ENCODE assay signal across 23 cellular contexts in genomic region chr10:117997673-117998072, GRCh38. TPM values are rescaled to one million over a fixed set of nuclear protein-coding genes. Genes with fewer than 3 reads are reported as not detected.
DNase-seq lines count a peak whose midpoint lies in the region; ATAC-seq and TF ChIP-seq lines count a peak whose summit lies in the region.
"Had no signal": no experiment of that assay in that cellular context is flagged by ENCODE, and none has a peak within 500 bp of the region (broad histone marks: within the 10 kb centered on the region; RNA-seq: fewer than 3 reads in every experiment).

No MANE protein-coding gene starts in this region.

- H4K91ac ChIP-seq in IMR-90 (ENCODE audit: insufficient read depth, low read depth, low read length) (no peak overlapping the region), mesenchymal stem cell (ENCODE audit: low read length) (no peak overlapping the region), neuronal stem cell (ENCODE audit: low read depth, low read length, poor library complexity) (no peak overlapping the region)

- no peak overlapping the region for H4K8ac ChIP-seq in IMR-90 (ENCODE audit: low read depth in 2 of 2, low read length in 2 of 2)
- no peak overlapping the region for H4K8ac ChIP-seq in mesenchymal stem cell (ENCODE audit: low read length)
- no peak overlapping the region for H4K8ac ChIP-seq in neuronal stem cell (ENCODE audit: low read depth, low read length)

- H3K4me1 ChIP-seq in IMR-90 (ENCODE audit: control insufficient read depth, insufficient read depth, low read length), result no peaks in the 10 kb centered on the region
- H3K4me1 ChIP-seq in mesenchymal stem cell (ENCODE audit: control insufficient read depth, insufficient read depth, low read depth, low read length), result no peaks in the 10 kb centered on the region
- peaks cover 0 to 3% of the 10 kb centered on the region in 2 donors for H3K4me1 ChIP-seq in neuronal stem cell (ENCODE audit: control insufficient read depth in 2 of 2, insufficient read depth in 1 of 2, low read depth in 1 of 2, low read length in 2 of 2)
- H3K4me1 ChIP-seq in stomach, result no peaks in the 10 kb centered on the region
- H3K4me1 ChIP-seq: Caco-2, Peyer's patch had no signal

- H3K9ac ChIP-seq in IMR-90 (ENCODE audit: low read depth, low read length) (no peak overlapping the region), mesenchymal stem cell (ENCODE audit: low read length) (no peak overlapping the region), neuronal stem cell (ENCODE audit: low read depth, low read length, poor library complexity) (no peak overlapping the region)

- dilution Hi-C loops in IMR-90 (cut with HindIII; ENCODE audit: low sequenced_read_pairs, unreplicated experiment), result no loop called here

- no peak overlapping the region for H2AFZ ChIP-seq in IMR-90 (replicated peaks; ENCODE audit: low read length, poor library complexity)
- H2AFZ ChIP-seq in mesenchymal stem cell (ENCODE audit: low read depth, low read length), result no peak overlapping the region
- H2AFZ ChIP-seq in neuronal stem cell (ENCODE audit: low read length), result no peak overlapping the region

- no peaks in the 10 kb centered on the region for H3K27me3 ChIP-seq in IMR-90 (ENCODE audit: control insufficient read depth, insufficient read depth, low read length)
- H3K27me3 ChIP-seq in mesenchymal stem cell (ENCODE audit: control insufficient read depth in 1 of 2, insufficient read depth in 1 of 2, low read length in 2 of 2), result no peaks in the 10 kb centered on the region
- no peaks in the 10 kb centered on the region for H3K27me3 ChIP-seq in neuronal stem cell (ENCODE audit: control insufficient read depth in 3 of 3, insufficient read depth in 3 of 3, low read depth in 1 of 3, low read length in 3 of 3)
- H3K27me3 ChIP-seq in stomach, result no peaks in the 10 kb centered on the region
- H3K27me3 ChIP-seq: Peyer's patch had no signal

- H2BK15ac ChIP-seq in IMR-90 (ENCODE audit: low read depth, low read length) (no peak overlapping the region), mesenchymal stem cell (ENCODE audit: low read depth, poor library complexity, severe bottlenecking) (no peak overlapping the region), neuronal stem cell (ENCODE audit: low read length) (no peak overlapping the region)

- in situ Hi-C loops in IMR-90 (cut with MboI; ENCODE audit: low sequenced_read_pairs) (no loop called here), astrocyte of the spinal cord (cut with HindIII; ENCODE audit: low sequenced_read_pairs) (no loop called here)

- CTCF ChIA-PET in IMR-90 (lab: Yijun Ruan, JAX), result no interaction called here

- H4K20me1 ChIP-seq in IMR-90 (ENCODE audit: insufficient read depth, low read length), result no peaks in the 10 kb centered on the region

- no peak overlapping the region for H2BK20ac ChIP-seq in IMR-90 (ENCODE audit: low read depth, low read length)

- H2BK120ac ChIP-seq in IMR-90 (ENCODE audit: low read depth, low read length) (no peak overlapping the region), mesenchymal stem cell (ENCODE audit: low read depth, low read length) (no peak overlapping the region), neuronal stem cell (ENCODE audit: low read depth, low read length) (no peak overlapping the region)

- ATAC-seq in IMR-90 (ENCODE audit: low read depth), result peak; percentile 66; the same call in 1 of the 2 replicates
- ATAC-seq: CD8-positive, alpha-beta T cell; GM12878; HCT116 had no signal

- no peak overlapping the region for H3K4ac ChIP-seq in IMR-90 (ENCODE audit: low read depth, low read length)
- H3K4ac ChIP-seq in mesenchymal stem cell (ENCODE audit: low read depth in 1 of 2, low read length in 2 of 2), result no peak overlapping the region
- no peak overlapping the region for H3K4ac ChIP-seq in neuronal stem cell (ENCODE audit: low read length)

- no peak overlapping the region for H3K56ac ChIP-seq in IMR-90 (ENCODE audit: extremely low read depth, insufficient read depth, low read length)

- 0 out of 2 replicates have a peak, but pooled peaks cover 3% of the 10 kb centered on the region for H3K36me3 ChIP-seq in IMR-90 (ENCODE audit: control insufficient read depth, insufficient read depth, low read length)
- H3K36me3 ChIP-seq in mesenchymal stem cell (ENCODE audit: control insufficient read depth in 1 of 2, insufficient read depth in 2 of 2, low read depth in 1 of 2, low read length in 2 of 2), result peaks cover 1 to 2% of the 10 kb centered on the region in 2 experiments
- no peaks in the 10 kb centered on the region for H3K36me3 ChIP-seq in neuronal stem cell (replicated peaks in 1 of 2; ENCODE audit: control insufficient read depth in 2 of 2, insufficient read depth in 2 of 2, low read length in 2 of 2)
- peaks cover 0 to 14% (median 9%) of the 10 kb centered on the region in 4 donors for H3K36me3 ChIP-seq in stomach
- H3K36me3 ChIP-seq: Peyer's patch had no signal

- POLR2A ChIA-PET in IMR-90 (lab: Charles Lee; ENCODE audit: unreplicated experiment), result no interaction called here

- H3K23ac ChIP-seq in IMR-90 (ENCODE audit: low read depth, low read length) (no peak overlapping the region), mesenchymal stem cell (ENCODE audit: low read length in 2 of 2) (no peak overlapping the region), neuronal stem cell (ENCODE audit: low read depth, low read length, poor library complexity) (no peak overlapping the region)

- H3K79me1 ChIP-seq in IMR-90 (ENCODE audit: low read depth in 1 of 2, low read length in 2 of 2) (no peaks in the 10 kb centered on the region), mesenchymal stem cell (replicated peaks; ENCODE audit: low read length, poor library complexity, severe bottlenecking) (peaks cover 2% of the 10 kb centered on the region), neuronal stem cell (ENCODE audit: low read depth, low read length) (no peaks in the 10 kb centered on the region)

- H3K9me3 ChIP-seq in IMR-90 (ENCODE audit: control insufficient read depth, insufficient read depth, low read length) (no peaks in the 10 kb centered on the region), mesenchymal stem cell (ENCODE audit: control insufficient read depth, low read length) (no peaks in the 10 kb centered on the region), neuronal stem cell (replicated peaks in 1 of 2; ENCODE audit: control insufficient read depth in 2 of 2, insufficient read depth in 1 of 2, low read depth in 1 of 2, low read length in 2 of 2) (no peaks in the 10 kb centered on the region), stomach (no peaks in the 10 kb centered on the region)
- H3K9me3 ChIP-seq: Caco-2, Peyer's patch had no signal

- H3K4me2 ChIP-seq in IMR-90 (ENCODE audit: low read depth, low read length), result no peak overlapping the region
- H3K4me2 ChIP-seq in mesenchymal stem cell (ENCODE audit: low read length, poor library complexity, severe bottlenecking), result no peak overlapping the region
- no peak overlapping the region for H3K4me2 ChIP-seq in neuronal stem cell (ENCODE audit: insufficient read depth, low read length, poor library complexity, severe bottlenecking)

- H2BK5ac ChIP-seq in IMR-90 (ENCODE audit: low read depth, low read length, poor library complexity, severe bottlenecking) (no peak overlapping the region), mesenchymal stem cell (ENCODE audit: low read depth, low read length, poor library complexity, severe bottlenecking) (no peak overlapping the region), neuronal stem cell (ENCODE audit: low read length) (no peak overlapping the region)

- no peak overlapping the region for H3K14ac ChIP-seq in IMR-90 (replicated peaks; ENCODE audit: low read depth, low read length)
- no peak overlapping the region for H3K14ac ChIP-seq in mesenchymal stem cell (ENCODE audit: low read length in 2 of 2)
- no peak overlapping the region for H3K14ac ChIP-seq in neuronal stem cell (ENCODE audit: low read length)

- H2AK5ac ChIP-seq in IMR-90 (ENCODE audit: low read depth, low read length) (no peak overlapping the region), mesenchymal stem cell (ENCODE audit: low read length, severe bottlenecking) (no peak overlapping the region), neuronal stem cell (ENCODE audit: low read depth, low read length) (no peak overlapping the region)

- no peak overlapping the region for H2BK12ac ChIP-seq in mesenchymal stem cell (ENCODE audit: low read length in 2 of 2)
- no peak overlapping the region for H2BK12ac ChIP-seq in neuronal stem cell (ENCODE audit: low read length)

- DNase-seq in IMR-90, result no peak
- peak; percentile 8 for DNase-seq in astrocyte of the spinal cord (ENCODE audit: low read depth, low spot score)
- DNase-seq in mesenchymal stem cell, result peak; percentile 33
- DNase-seq in neuronal stem cell (ENCODE audit: low spot score), result no peak
- no peak for DNase-seq in NCI-H2107 (lab: John Stamatoyannopoulos, UW)
- no peak for DNase-seq in erythroblast (lab: John Stamatoyannopoulos, UW)
- DNase-seq in stomach, result no peak
- DNase-seq: Caco-2; CD8-positive, alpha-beta T cell; GDM1; GOT3; NCI-H1092; NCI-H1417 treated with DMSO at 0.1 percent for 48 hours; NCI-H187; NCI-H2081 treated with DMSO at 0.1 percent for 48 hours; NCI-H446 treated with DMSO at 0.1 percent for 48 hours; NCI-H526; Peyer's patch; SHP77 treated with DMSO at 0.1 percent for 48 hours had no signal

- no peak for TF ChIP-seq POLR2A in IMR-90 (IDR thresholded peaks at IDR 0.05; ENCODE audit: low read depth, low read length)
- TF ChIP-seq POLR2A in erythroblast (IDR thresholded peaks at IDR 0.05; ENCODE audit: low read length), result no peak
- TF ChIP-seq POLR2A in stomach (IDR thresholded peaks at IDR 0.05), result no peak

- no peak overlapping the region for H2AK9ac ChIP-seq in IMR-90 (replicated peaks; ENCODE audit: low read depth, low read length, poor library complexity)

- BruUV-seq in IMR-90 (replicated peaks; lab: Mats Ljungman, UMichigan), result no TSS peak

- H3K4me3 ChIP-seq in IMR-90 (ENCODE audit: insufficient read depth, low read depth, low read length) (no peak overlapping the region), astrocyte of the spinal cord (ENCODE audit: low read depth, low read length) (no peak overlapping the region), mesenchymal stem cell (ENCODE audit: insufficient read depth in 1 of 2, low read depth in 1 of 2, low read length in 2 of 2) (no peak overlapping the region), neuronal stem cell (ENCODE audit: low read length in 2 of 2) (no peak overlapping the region), stomach (no peak overlapping the region)
- H3K4me3 ChIP-seq: GM12878, Peyer's patch had no signal

- TF ChIP-seq RAD21 in IMR-90 (IDR thresholded peaks at IDR 0.05; ENCODE audit: low read length), result no peak

- TF ChIP-seq CTCF in IMR-90 (conservative IDR thresholded peaks at IDR 0.05; ENCODE audit: low read depth, low read length) (no peak), astrocyte of the spinal cord (IDR thresholded peaks at IDR 0.05; ENCODE audit: low read depth, low read length) (no peak), stomach (IDR thresholded peaks at IDR 0.05) (no peak)

- H4K5ac ChIP-seq in IMR-90 (ENCODE audit: low read depth, low read length), result no peak overlapping the region

- intact Hi-C loops in IMR-90 (cut with micrococcal nuclease) (no loop called here), stomach (cut with DNase I; ENCODE audit: low total_unique reads) (no loop called here)

- no peak overlapping the region for H3K18ac ChIP-seq in IMR-90 (ENCODE audit: low read depth, low read length)
- H3K18ac ChIP-seq in mesenchymal stem cell (ENCODE audit: low read depth in 1 of 2, low read length in 2 of 2), result no peak overlapping the region
- H3K18ac ChIP-seq in neuronal stem cell (ENCODE audit: low read length), result no peak overlapping the region

- H3K27ac ChIP-seq in IMR-90 (ENCODE audit: insufficient read depth, low read length) (no peak overlapping the region), mesenchymal stem cell (ENCODE audit: low read length, poor library complexity, severe bottlenecking) (no peak overlapping the region), neuronal stem cell (replicated peaks; ENCODE audit: low read length) (no peak overlapping the region), stomach (no peak overlapping the region)
- H3K27ac ChIP-seq: C4-2B, HL-60, Peyer's patch had no signal

- TF ChIP-seq EP300 in stomach (IDR thresholded peaks at IDR 0.05), result no peak

- WGBS in IMR-90 (ENCODE audit: extremely low coverage in 2 of 2, insufficient read length in 1 of 2), 2 experiments, result no CpG with 5 or more reads among the region's 1 CpG
- WGBS in mesenchymal stem cell, result 33% methylated on average over 1 of the region's 1 CpG
- WGBS in neuronal stem cell (ENCODE audit: extremely low coverage in 2 of 2, insufficient read length in 2 of 2, insufficient replicate concordance in 1 of 2), 2 donors, result no CpG with 5 or more reads among the region's 1 CpG
- 80 to 97% (median 85%) methylated on average over 1 of the region's 1 CpG for WGBS in stomach, 5 donors

- no peaks in the 10 kb centered on the region for H3K9me1 ChIP-seq in IMR-90 (ENCODE audit: insufficient read depth, low read length)

RNA-seq across cellular contexts. Expression of gene RAB11FIP2, which starts 49.1 kb away (rescaled TPM):
- total RNA-seq in IMR-90 (2012; rRNA removed) (13.1 and 16.1 TPM in 2 replicates), stomach (10 to 100 TPM in 4 of 5 donors, 1 to 10 TPM in 1; 4.6 to 74.1 (median 26.1) TPM)
- polyA plus RNA-seq in IMR-90 (2012; rRNA removed) (3.6 and 5.5 TPM in 2 replicates), stomach (1 to 10 TPM; 4.3 to 9.1 (median 9.0) TPM)
- 0.38 and 0.40 TPM in 2 replicates for polyA plus RNA-seq in IMR-90 (2012; cell fraction: cytosol; rRNA removed)
- 0.54 and 5.5 TPM in 2 replicates for polyA plus RNA-seq in IMR-90 (2012; cell fraction: nucleus; rRNA removed; ENCODE audit: low replicate concordance)
- polyA plus RNA-seq in mesenchymal stem cell (2013, experiment 1 of 2), result 14.3 TPM
- polyA plus RNA-seq in mesenchymal stem cell (2013, experiment 2 of 2), result 15.3 TPM
- 31.5 TPM for polyA plus RNA-seq in neuronal stem cell (2013, experiment 1 of 2)
- polyA plus RNA-seq in neuronal stem cell (2013, experiment 2 of 2), result 33.9 TPM

Comparison
In these comparisons a context has a peak if more than half of its experiments do, and no peak if none do; other contexts are left out.
1. DNase-seq: peak in astrocyte of the spinal cord (single experiment) and mesenchymal stem cell (single experiment); none in IMR-90 (single experiment), neuronal stem cell (single experiment), NCI-H2107 (single experiment), erythroblast (0 of 2) and stomach (single experiment).